Comparison of ENCODE assay signal across 19 cellular contexts in the genomic region with DNA sequence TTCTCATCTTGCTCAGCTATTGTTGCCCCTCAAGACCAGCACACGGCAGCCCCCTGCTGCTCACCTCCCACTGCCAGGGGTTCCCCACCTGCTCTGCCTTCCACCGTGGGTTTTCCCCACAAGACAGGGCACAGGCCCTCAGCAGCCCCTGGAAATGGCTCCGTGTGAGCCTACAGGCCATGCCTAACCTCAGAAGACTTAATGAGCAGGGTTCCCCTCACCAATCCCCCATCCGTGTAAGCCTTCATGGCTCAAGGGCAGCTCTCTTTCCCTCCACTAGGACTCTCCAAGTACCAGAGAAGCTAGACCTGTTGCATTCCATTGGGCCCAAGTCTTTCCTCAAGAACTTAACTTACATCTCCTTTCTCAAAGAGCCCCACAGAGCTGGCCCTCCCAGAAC. TPM values are rescaled to one million over a fixed set of nuclear protein-coding genes. Genes with fewer than 3 reads are reported as not detected.
DNase-seq lines count a peak whose midpoint lies in the region; ATAC-seq, FAIRE-seq and TF ChIP-seq lines count a peak whose summit lies in the region.
"Had no signal": no experiment of that assay in that cellular context is flagged by ENCODE, and none has a peak within 500 bp of the region (broad histone marks: within the 10 kb centered on the region; RNA-seq: fewer than 3 reads in every experiment).

No MANE protein-coding gene starts in this region.

- H3K36me3 ChIP-seq in HepG2 (replicated peaks in 1 of 2; ENCODE audit: control insufficient read depth in 1 of 2, insufficient read depth in 2 of 2, low read length in 2 of 2) (no peaks in the 10 kb centered on the region), right lobe of liver (no peaks in the 10 kb centered on the region), K562 (ENCODE audit: control insufficient read depth, insufficient read depth, low read length) (no peaks in the 10 kb centered on the region)
- H3K36me3 ChIP-seq: colonic mucosa, ovary, sigmoid colon, upper lobe of left lung had no signal

- in situ Hi-C loops in HepG2 (cut with HindIII; ENCODE audit: extremely low pct_ligation_motif_present, low pct_unique_long_range_greater_than_20kb) (no loop called here), K562 (cut with MboI) (no loop called here)

- no peak for FAIRE-seq in HepG2 (lab: Jason Lieb, UNC)
- no peak for FAIRE-seq in K562 (lab: Jason Lieb, UNC)

- H3K9me3 Mint-ChIP-seq in T-cell, result no peaks in the 10 kb centered on the region
- no peaks in the 10 kb centered on the region for H3K9me3 Mint-ChIP-seq in stimulated activated naive CD8-positive, alpha-beta T cell treated with anti-CD3 and anti-CD28 coated beads, Interleukin-15, Interleukin-2, amounts not matched to agents 100 ng/mL and 50 ng/mL, for 24 hours
- H3K9me3 Mint-ChIP-seq: HFFc6 had no signal

- H3K9me3 ChIP-seq in HepG2 (ENCODE audit: low read length) (no peaks in the 10 kb centered on the region), right lobe of liver (no peaks in the 10 kb centered on the region), K562 (replicated peaks; ENCODE audit: control insufficient read depth, insufficient read depth, low read depth, low read length) (peaks cover 2% of the 10 kb centered on the region; the same call in 1 of the 2 replicates)
- H3K9me3 ChIP-seq: colonic mucosa, ovary, sigmoid colon, upper lobe of left lung had no signal

- H3K4me1 ChIP-seq in HepG2 (ENCODE audit: insufficient read depth, low read length), result peaks cover 15% of the 10 kb centered on the region
- H3K4me1 ChIP-seq in right lobe of liver, result no peaks in the 10 kb centered on the region
- peaks cover 0 to 12% of the 10 kb centered on the region in 2 experiments; a peak in 3 of 5 replicates for H3K4me1 ChIP-seq in K562 (replicated peaks in 1 of 2; ENCODE audit: control insufficient read depth in 2 of 2, insufficient read depth in 2 of 2, low read length in 2 of 2)
- H3K4me1 ChIP-seq: colonic mucosa, foreskin keratinocyte, sigmoid colon, upper lobe of left lung had no signal

- H3K4me3 ChIP-seq in HepG2 (replicated peaks in 1 of 3; ENCODE audit: insufficient read depth in 1 of 3, low read depth in 2 of 3, low read length in 3 of 3), result no peak overlapping the region
- no peak overlapping the region for H3K4me3 ChIP-seq in right lobe of liver
- no peak overlapping the region for H3K4me3 ChIP-seq in K562
- H3K4me3 ChIP-seq: colonic mucosa, ovary, sigmoid colon, upper lobe of left lung had no signal

- H4K20me1 ChIP-seq in HepG2 (ENCODE audit: insufficient read depth, low read length), result no peaks in the 10 kb centered on the region
- H4K20me1 ChIP-seq in K562 (replicated peaks; ENCODE audit: control insufficient read depth, insufficient read depth, low read length), result no peaks in the 10 kb centered on the region

- TF ChIP-seq EP300 in HepG2 (IDR thresholded peaks at IDR 0.05; ENCODE audit: low read depth in 2 of 2, low read length in 2 of 2) (no peak), HepG2 (CRISPR knock-in tag; IDR thresholded peaks at IDR 0.05; ENCODE audit: borderline replicate concordance) (no peak), K562 (IDR thresholded peaks at IDR 0.05; ENCODE audit: low read length) (no peak)

- H3K4me1 Mint-ChIP-seq in T-cell, result peaks cover 85 to 88% (median 87%) of the 10 kb centered on the region in 3 donors
- peaks cover 78% of the 10 kb centered on the region for H3K4me1 Mint-ChIP-seq in stimulated activated naive CD8-positive, alpha-beta T cell treated with anti-CD3 and anti-CD28 coated beads, Interleukin-15, Interleukin-2, amounts not matched to agents 100 ng/mL and 50 ng/mL, for 24 hours (ENCODE audit: low read depth)

- TF ChIP-seq POLR2A in HepG2 (IDR thresholded peaks at IDR 0.05; ENCODE audit: insufficient read depth in 1 of 2, low read depth in 2 of 2, low read length in 2 of 2), result no peak
- no peak for TF ChIP-seq POLR2A in right lobe of liver (IDR thresholded peaks at IDR 0.05)
- no peak for TF ChIP-seq POLR2A in K562 (conservative IDR thresholded peaks at IDR 0.05)

- TF ChIP-seq RAD21 in HepG2 (CRISPR knock-in tag; IDR thresholded peaks at IDR 0.05) (no peak), K562 (CRISPR knock-in tag; conservative IDR thresholded peaks at IDR 0.05 in 1 of 2, IDR thresholded peaks at IDR 0.05 in 1 of 2) (no peak)

- no peak overlapping the region for H3K4me2 ChIP-seq in HepG2 (ENCODE audit: low read depth, low read length)
- no peak overlapping the region for H3K4me2 ChIP-seq in K562 (ENCODE audit: insufficient read depth, low read length)

- H3K27me3 ChIP-seq in HepG2 (ENCODE audit: control insufficient read depth in 1 of 2, insufficient read depth in 2 of 2, low read length in 2 of 2), result no peaks in the 10 kb centered on the region; a peak in 1 of 5 replicates
- H3K27me3 ChIP-seq in right lobe of liver, result no peaks in the 10 kb centered on the region
- no peaks in the 10 kb centered on the region for H3K27me3 ChIP-seq in K562 (ENCODE audit: control insufficient read depth in 2 of 2, insufficient read depth in 2 of 2, low read length in 2 of 2)
- H3K27me3 ChIP-seq: colonic mucosa, foreskin keratinocyte, ovary, sigmoid colon, upper lobe of left lung had no signal

- CTCF ChIA-PET in HepG2 (lab: Yijun Ruan, JAX; ENCODE audit: low intra/inter-chr PET ratio, low total read pairs), result no interaction called here
- CTCF ChIA-PET in T-cell (lab: Charles Lee), result interaction anchor here (0.5 to 1.7 kb wide), 4 partner anchors 18 to 847 kb away, joined by 3 to 4 read pairs (median 4); partner anchors contain the start of gene RCAN3 (in 1 of the 2)
- CTCF ChIA-PET in K562 (lab: Yijun Ruan, JAX; ENCODE audit: low intra/inter-chr PET ratio), result no interaction called here

- H3K36me3 Mint-ChIP-seq in T-cell, result peaks cover 3% of the 10 kb centered on the region
- H3K36me3 Mint-ChIP-seq in stimulated activated naive CD8-positive, alpha-beta T cell treated with anti-CD3 and anti-CD28 coated beads, Interleukin-15, Interleukin-2, amounts not matched to agents 100 ng/mL and 50 ng/mL, for 24 hours (ENCODE audit: low read depth), result peaks cover 7% of the 10 kb centered on the region
- H3K36me3 Mint-ChIP-seq: brain had no signal

- no peaks in the 10 kb centered on the region for H3K9me1 ChIP-seq in K562 (ENCODE audit: control insufficient read depth, insufficient read depth, low read length)

- WGBS in HepG2 (ENCODE audit: low lambda C conversion rate), result 16% methylated on average over 4 of the region's 4 CpGs
- WGBS in right lobe of liver (ENCODE audit: insufficient coverage, low coverage, low lambda C conversion rate, missing lambda C conversion rate), result 59% methylated on average over 4 of the region's 4 CpGs
- WGBS in K562 (ENCODE audit: insufficient coverage, low coverage, missing lambda C conversion rate), result 11% methylated on average over 4 of the region's 4 CpGs

- no peaks in the 10 kb centered on the region for H3K27me3 Mint-ChIP-seq in T-cell
- no peaks in the 10 kb centered on the region for H3K27me3 Mint-ChIP-seq in stimulated activated naive CD8-positive, alpha-beta T cell treated with anti-CD3 and anti-CD28 coated beads, Interleukin-15, Interleukin-2, amounts not matched to agents 100 ng/mL and 50 ng/mL, for 24 hours

- H3K27ac Mint-ChIP-seq in T-cell, result peak overlapping the region; percentile 95 to 98
- H3K27ac Mint-ChIP-seq in stimulated activated naive CD8-positive, alpha-beta T cell treated with anti-CD3 and anti-CD28 coated beads, Interleukin-15, Interleukin-2, amounts not matched to agents 100 ng/mL and 50 ng/mL, for 24 hours, result peak overlapping the region; percentile 92
- H3K27ac Mint-ChIP-seq: brain, HFFc6 had no signal

- no peak for DNase-seq in HepG2 (ENCODE audit: low spot score)
- DNase-seq in right lobe of liver, result no peak
- DNase-seq in T-cell, result no peak
- DNase-seq in K562 (ENCODE audit: extremely low read depth in 1 of 4, low spot score in 3 of 4), result peak in 1 of 4 experiments; percentile 8
- no peak for DNase-seq in NCI-H128 (lab: John Stamatoyannopoulos, UW; ENCODE audit: unreplicated experiment)
- no peak for DNase-seq in NCI-H524 treated with DMSO at 0.1 percent for 48 hours (lab: John Stamatoyannopoulos, UW)
- no peak for DNase-seq in germinal center (ENCODE audit: low spot score)
- DNase-seq: colonic mucosa, foreskin keratinocyte, HFFc6, KG1, NCI-H1048, NCI-H2029 treated with DMSO at 0.1 percent for 48 hours, ovary, sigmoid colon, upper lobe of left lung had no signal

- H3K27ac ChIP-seq in HepG2 (ENCODE audit: extremely low read length, insufficient read depth, low read length), result no peak overlapping the region
- no peak overlapping the region for H3K27ac ChIP-seq in right lobe of liver
- no peak overlapping the region for H3K27ac ChIP-seq in K562 (ENCODE audit: extremely low read depth, low read depth, low read length)
- H3K27ac ChIP-seq: colonic mucosa, foreskin keratinocyte, ovary, RWPE1, sigmoid colon, upper lobe of left lung had no signal

- POLR2A ChIA-PET in HepG2 (lab: Yijun Ruan, JAX) (no interaction called here), T-cell (lab: Charles Lee) (interaction anchor here (0.6 to 1.5 kb wide), 5 partner anchors 8 to 34 kb away, joined by 3 to 4 read pairs (median 3); no protein-coding TSS in a partner anchor), K562 (lab: Yijun Ruan, JAX) (interaction anchor here (0.6 to 1.5 kb wide), 6 partner anchors 28 to 275 kb away, joined by 3 to 5 read pairs (median 3); no protein-coding TSS in a partner anchor)

- TF ChIP-seq CTCF in HepG2 (CRISPR knock-in tag; IDR thresholded peaks at IDR 0.05) (no peak), right lobe of liver (IDR thresholded peaks at IDR 0.05) (no peak), K562 (IDR thresholded peaks at IDR 0.05 in 2 of 3, conservative IDR thresholded peaks at IDR 0.05 in 1 of 3; ENCODE audit: insufficient read depth in 2 of 3, low read depth in 1 of 3, low read length in 3 of 3) (peak in 1 of 3 experiments; percentile 2; a peak in 1 of 6 replicates)

- H3K9ac ChIP-seq in HepG2 (ENCODE audit: insufficient read depth, low read depth, low read length), result no peak overlapping the region
- H3K9ac ChIP-seq in K562 (ENCODE audit: insufficient read depth in 1 of 2, low read depth in 2 of 2, low read length in 2 of 2), result no peak overlapping the region

- no peak overlapping the region for H2AFZ ChIP-seq in HepG2 (ENCODE audit: low read length)
- H2AFZ ChIP-seq in K562 (ENCODE audit: low read depth, low read length), result no peak overlapping the region

- no TSS peak for BruUV-seq in HepG2 (replicated peaks; lab: Mats Ljungman, UMichigan)
- BruUV-seq in K562 (replicated peaks; lab: Mats Ljungman, UMichigan), result no TSS peak

- peak overlapping the region; percentile 31 to 63 (median 46) for H3K4me3 Mint-ChIP-seq in T-cell
- peak overlapping the region; percentile 21 for H3K4me3 Mint-ChIP-seq in stimulated activated naive CD8-positive, alpha-beta T cell treated with anti-CD3 and anti-CD28 coated beads, Interleukin-15, Interleukin-2, amounts not matched to agents 100 ng/mL and 50 ng/mL, for 24 hours
- H3K4me3 Mint-ChIP-seq: brain, HFFc6 had no signal

- H3K79me2 ChIP-seq in HepG2 (ENCODE audit: insufficient read depth, low read length), result no peaks in the 10 kb centered on the region
- H3K79me2 ChIP-seq in K562 (ENCODE audit: control insufficient read depth, insufficient read depth, low read length), result no peaks in the 10 kb centered on the region

- peak; percentile 33; the same call in 1 of the 3 replicates for ATAC-seq in HepG2
- no peak for ATAC-seq in right lobe of liver
- no peak for ATAC-seq in T-cell (replicated peaks in 1 of 4)
- ATAC-seq in K562, result peak; percentile 63
- ATAC-seq: foreskin keratinocyte had no signal

- intact Hi-C loops in HepG2 (cut with micrococcal nuclease; ENCODE audit: unreplicated experiment), result no loop called here
- intact Hi-C loops in right lobe of liver (cut with DNase I), result no loop called here
- intact Hi-C loops in K562 (cut with micrococcal nuclease), result no loop called here

RNA-seq across cellular contexts. Expression of gene RCAN3, which starts 18.4 kb away (rescaled TPM):
- total RNA-seq in HepG2 (2016; rRNA removed; fragmentation: Illumina TruSeq; extraction: Trizol) (13.3 and 13.6 TPM in 2 replicates), right lobe of liver (1 to 10 TPM; 1.2 to 3.1 (median 2.1) TPM), T-cell (100 to 1,000 TPM; 149 to 202 (median 186) TPM), K562 (2014; rRNA removed) (0.24 and 1.4 TPM in 2 replicates), K562 (2014; rRNA removed; fragmentation: Illumina TruSeq; extraction: Trizol) (0.29 and 0.33 TPM in 2 replicates), K562 (2015; rRNA removed; fragmentation: Illumina TruSeq; extraction: Trizol) (0.26 and 0.43 TPM in 2 replicates), K562 (2021) (0.42 and 0.84 TPM in 2 replicates)
- total RNA-seq in HepG2 (2016; cell fraction: cytosol; rRNA removed; fragmentation: Illumina TruSeq; extraction: Trizol; ENCODE audit: low read depth), result 11.1 and 12.8 TPM in 2 replicates
- total RNA-seq in HepG2 (2016; cell fraction: insoluble cytoplasmic fraction; rRNA removed; fragmentation: Illumina TruSeq; extraction: Trizol), result 12.7 and 13.1 TPM in 2 replicates
- total RNA-seq in HepG2 (2016; cell fraction: membrane; rRNA removed; fragmentation: Illumina TruSeq; extraction: Trizol), result 11.4 and 12.2 TPM in 2 replicates
- 6.8 and 7.8 TPM in 2 replicates for total RNA-seq in HepG2 (2016; cell fraction: nucleus; rRNA removed; fragmentation: Illumina TruSeq; extraction: Trizol)
- polyA plus RNA-seq in HepG2 (2011; rRNA removed) (10.9 and 12.2 TPM in 2 replicates), K562 (2011; rRNA removed) (0.07 and 0.45 TPM in 2 replicates), K562 (2014; fragmentation: Illumina TruSeq; extraction: Trizol) (0.43 and 0.55 TPM in 2 replicates), K562 (2014; fragmentation: Nextera tagmentation; extraction: Ambion mirVana) (under 1 TPM; 0.10 to 0.11 TPM), K562 (2014; rRNA removed) (0.23 and 1.4 TPM in 2 replicates)
- 7.5 and 10.9 TPM in 2 replicates for polyA plus RNA-seq in HepG2 (2011; cell fraction: cytosol; rRNA removed)
- polyA plus RNA-seq in HepG2 (2011; cell fraction: nucleus; rRNA removed), result 5.9 and 6.3 TPM in 2 replicates
- polyA plus RNA-seq in HepG2 (2012), result 8.9 and 12.1 TPM in 2 replicates
- polyA plus RNA-seq in HepG2 (2016; cell fraction: cytosol; fragmentation: Illumina TruSeq; extraction: Trizol; ENCODE audit: low read depth), result 5.1 and 5.8 TPM in 2 replicates
- 11.8 and 14.0 TPM in 2 replicates for polyA plus RNA-seq in HepG2 (2016; cell fraction: insoluble cytoplasmic fraction; fragmentation: Illumina TruSeq; extraction: Trizol; ENCODE audit: low read depth)
- polyA plus RNA-seq in HepG2 (2016; cell fraction: membrane; fragmentation: Illumina TruSeq; extraction: Trizol; ENCODE audit: low read depth), result 9.8 and 11.1 TPM in 2 replicates
- polyA plus RNA-seq in HepG2 (2016; cell fraction: nucleus; fragmentation: Illumina TruSeq; extraction: Trizol; ENCODE audit: insufficient read depth, low read depth), result 11.0 and 12.1 TPM in 2 replicates
- 5.6 and 20.2 TPM in 2 replicates for polyA minus RNA-seq in HepG2 (2011; rRNA and poly(A)+ RNA removed; ENCODE audit: low replicate concordance)
- polyA minus RNA-seq in HepG2 (2011; cell fraction: cytosol; rRNA and poly(A)+ RNA removed), result 12.3 and 12.5 TPM in 2 replicates
- 4.2 and 8.7 TPM in 2 replicates for polyA minus RNA-seq in HepG2 (2011; cell fraction: nucleus; rRNA and poly(A)+ RNA removed)
- 0.09 and 0.51 TPM in 2 replicates for total RNA-seq in K562 (2011; cell fraction: chromatin; rRNA removed; ENCODE audit: low replicate concordance)
- under 0.01 TPM in 1 of 2 replicates, not detected in the other for total RNA-seq in K562 (2011; cell fraction: nucleolus; rRNA removed)
- 0.23 and 0.37 TPM in 2 replicates for total RNA-seq in K562 (2011; cell fraction: nucleoplasm; rRNA removed)
- polyA plus RNA-seq in K562 (2011; cell fraction: cytosol; rRNA removed), result 0.09 and 0.16 TPM in 2 replicates
- polyA plus RNA-seq in K562 (2011; cell fraction: nucleus; rRNA removed), result 0.27 and 0.36 TPM in 2 replicates
- 0.58 and 0.69 TPM in 2 replicates for polyA plus RNA-seq in K562 (2012)
- polyA minus RNA-seq in K562 (2011; rRNA and poly(A)+ RNA removed), result 0.18 and 0.35 TPM in 2 replicates
- polyA minus RNA-seq in K562 (2011; cell fraction: cytosol; rRNA and poly(A)+ RNA removed), result 1.4 TPM in 1 of 2 replicates, not detected in the other
- not detected in 2 replicates for polyA minus RNA-seq in K562 (2011; cell fraction: nucleus; rRNA and poly(A)+ RNA removed)

Comparison
In these comparisons a context has a peak if more than half of its experiments do, and no peak if none do; other contexts are left out.
1. ATAC-seq: peak in HepG2 (single experiment) and K562 (single experiment); none in right lobe of liver (0 of 4) and T-cell (0 of 4).
2. RNA of gene RCAN3, which starts 18.4 kb away (total RNA-seq): 149 to 202 TPM in T-cell; 6.8 to 13.6 TPM in HepG2, 1.2 to 3.1 TPM in right lobe of liver and under 0.01 to 1.4 TPM in K562; every median in the first group is over 10 times any median in the second.
3. CTCF ChIA-PET loops: an anchor here in T-cell (0.5 to 1.7 kb wide); none called in HepG2 and K562.